ENCODE assay signal across 9 cellular contexts in genomic region chr16:17211797-17212196, GRCh38.
DNase-seq lines count a peak whose midpoint lies in the region; ATAC-seq, FAIRE-seq and TF ChIP-seq lines count a peak whose summit lies in the region.
"Had no signal": no experiment of that assay in that cellular context is flagged by ENCODE, and none has a peak within 500 bp of the region (broad histone marks: within the 10 kb centered on the region; RNA-seq: fewer than 3 reads in every experiment).

No MANE protein-coding gene starts in this region.

- DNase-seq in GM10248 (ENCODE audit: extremely low spot score) = no peak
- peak; percentile 8 for DNase-seq in MV-4-11 (lab: John Stamatoyannopoulos, UW)
- DNase-seq in activated naive CD4-positive, alpha-beta T cell treated with Interleukin-2 at 50 U/mL for 16 hours = peak; percentile 17
- no peak for DNase-seq in retinal pigment epithelial cell (ENCODE audit: low read depth)
- DNase-seq in LoVo (ENCODE audit: low spot score) = no peak
- no peak for DNase-seq in cortex of kidney (lab: John Stamatoyannopoulos, UW)
- DNase-seq in HTR-8/SVneo (ENCODE audit: insufficient read length, low spot score) = no peak

- FAIRE-seq in HTR-8/SVneo (lab: Jason Lieb, UNC) = no peak
- FAIRE-seq: frontal cortex had no signal

- POLR2A ChIA-PET in GM10248 (lab: Yijun Ruan, JAX) = no interaction called here

- TF ChIP-seq CTCF in GM10248 (IDR thresholded peaks at IDR 0.05; ENCODE audit: control extremely low read depth, extremely low read depth, low read depth, missing control alignments) (peak; percentile 37), retinal pigment epithelial cell (conservative IDR thresholded peaks at IDR 0.05; ENCODE audit: low read depth, low read length) (peak; percentile 8)

- no peak for ATAC-seq in GM18498 (IDR thresholded peaks at IDR 0.05; ENCODE audit: unreplicated experiment)

- CTCF ChIA-PET in GM10248 (lab: Yijun Ruan, JAX) = interaction anchor here (1.0 to 1.3 kb wide), 2 partner anchors 10 to 29 kb away, joined by 3 to 6 read pairs; no protein-coding TSS in a partner anchor

- no peak overlapping the region for H3K4me3 ChIP-seq in retinal pigment epithelial cell (ENCODE audit: low read length)

Comparison
In these comparisons a context has a peak if more than half of its experiments do, and no peak if none do; other contexts are left out.
1. DNase-seq: peak in MV-4-11 (single experiment) and activated naive CD4-positive, alpha-beta T cell treated with Interleukin-2 at 50 U/mL for 16 hours (single experiment); none in GM10248 (single experiment), retinal pigment epithelial cell (single experiment), LoVo (single experiment), cortex of kidney (single experiment) and HTR-8/SVneo (single experiment).